In genomic region chr12:1496162-1496925, GRCh38 we compare ENCODE assay signal across 10 cellular contexts.
DNase-seq lines count a peak whose midpoint lies in the region; ATAC-seq and TF ChIP-seq lines count a peak whose summit lies in the region.
"Had no signal": no experiment of that assay in that cellular context is flagged by ENCODE, and none has a peak within 500 bp of the region (broad histone marks: within the 10 kb centered on the region; RNA-seq: fewer than 3 reads in every experiment).

No MANE protein-coding gene starts in this region.

- H3K27me3 Mint-ChIP-seq in neural progenitor cell (ENCODE audit: insufficient read depth, low read depth), result peaks cover 7% of the 10 kb centered on the region
- H3K27me3 Mint-ChIP-seq in activated CD4-positive, alpha-beta memory T cell treated with anti-CD3 and anti-CD28 coated beads for 36 hours, result peaks cover 3% of the 10 kb centered on the region

- H4K20me1 ChIP-seq in neural progenitor cell (ENCODE audit: low read depth), result no peaks in the 10 kb centered on the region

- no peak overlapping the region for H3K4me2 ChIP-seq in neural progenitor cell

- no peak overlapping the region for H3K9ac ChIP-seq in neural progenitor cell

- H3K4me3 ChIP-seq in esophagus squamous epithelium (peak overlapping the region in 3 of 4 donors; percentile 12 to 44 (median 25)), neural progenitor cell (no peak overlapping the region)

- H3K4me1 Mint-ChIP-seq in neural progenitor cell, result peaks cover 22% of the 10 kb centered on the region
- no peaks in the 10 kb centered on the region for H3K4me1 Mint-ChIP-seq in activated CD4-positive, alpha-beta memory T cell treated with anti-CD3 and anti-CD28 coated beads for 36 hours (ENCODE audit: low read depth)

- H3K79me2 ChIP-seq in neural progenitor cell (ENCODE audit: low read depth), result no peaks in the 10 kb centered on the region

- H3K36me3 Mint-ChIP-seq in neural progenitor cell, result peaks cover 17% of the 10 kb centered on the region
- H3K36me3 Mint-ChIP-seq in activated CD4-positive, alpha-beta memory T cell treated with anti-CD3 and anti-CD28 coated beads for 36 hours, result no peaks in the 10 kb centered on the region

- WGBS in esophagus squamous epithelium, 2 donors, result 33 to 38% methylated on average over 13 to 15 of the region's 23 CpGs

- H3K4me3 Mint-ChIP-seq in neural progenitor cell, result no peak overlapping the region
- no peak overlapping the region for H3K4me3 Mint-ChIP-seq in activated CD4-positive, alpha-beta memory T cell treated with anti-CD3 and anti-CD28 coated beads for 36 hours

- peak overlapping the region; percentile 58 for H3K27ac ChIP-seq in RWPE1
- H3K27ac ChIP-seq in esophagus squamous epithelium, result peak overlapping the region in 3 of 4 donors; percentile 39 to 65 (median 50)
- H3K27ac ChIP-seq in neural progenitor cell, result peak overlapping the region; percentile 14

- no peak overlapping the region for H3K27ac Mint-ChIP-seq in neural progenitor cell
- no peak overlapping the region for H3K27ac Mint-ChIP-seq in activated CD4-positive, alpha-beta memory T cell treated with anti-CD3 and anti-CD28 coated beads for 36 hours

- CTCF ChIA-PET in RWPE1 (lab: Yijun Ruan, JAX), result no interaction called here
- CTCF ChIA-PET in activated CD4-positive, alpha-beta memory T cell treated with anti-CD3 and anti-CD28 coated beads for 36 hours (lab: Charles Lee), result interaction anchor here (0.7 to 0.8 kb wide), 2 partner anchors 87 to 378 kb away, joined by 3 read pairs; no protein-coding TSS in a partner anchor

- TF ChIP-seq POLR2A in esophagus squamous epithelium (IDR thresholded peaks at IDR 0.05), result no peak

- H2AFZ ChIP-seq in neural progenitor cell (replicated peaks), result no peak overlapping the region

- H3F3A ChIP-seq in neural progenitor cell (ENCODE audit: low read depth), result no peaks in the 10 kb centered on the region

- H3K36me3 ChIP-seq in esophagus squamous epithelium (peaks cover 0 to 28% (median 3%) of the 10 kb centered on the region in 3 donors), neural progenitor cell (no peaks in the 10 kb centered on the region)

- TF ChIP-seq CTCF in RWPE1 (conservative IDR thresholded peaks at IDR 0.05; ENCODE audit: low read depth) (no peak), esophagus squamous epithelium (IDR thresholded peaks at IDR 0.05) (no peak), neural progenitor cell (IDR thresholded peaks at IDR 0.05) (no peak)

- peaks cover 4 to 32% (median 9%) of the 10 kb centered on the region in 3 donors for H3K4me1 ChIP-seq in esophagus squamous epithelium
- H3K4me1 ChIP-seq in neural progenitor cell, result no peaks in the 10 kb centered on the region

- peak; percentile 21 for DNase-seq in AG08395 (ENCODE audit: low spot score)
- DNase-seq in RWPE1 (ENCODE audit: low spot score), result no peak
- no peak for DNase-seq in esophagus squamous epithelium (lab: John Stamatoyannopoulos, UW)
- DNase-seq in neural progenitor cell (ENCODE audit: low spot score), result no peak
- DNase-seq in amniotic stem cell (lab: John Stamatoyannopoulos, UW), result no peak
- DNase-seq in stimulated activated CD8-positive, alpha-beta memory T cell treated with anti-CD3 and anti-CD28 coated beads, Interleukin-4, amount 100 ng/mL, for 48 hours, result no peak
- no peak for DNase-seq in activated CD4-positive, alpha-beta memory T cell treated with anti-CD3 and anti-CD28 coated beads for 36 hours
- DNase-seq: NCI-H2081 treated with DMSO at 0.1 percent for 48 hours, RPMI8226 had no signal

- H3K27me3 ChIP-seq in esophagus squamous epithelium (no peaks in the 10 kb centered on the region), neural progenitor cell (no peaks in the 10 kb centered on the region)

- POLR2A ChIA-PET in RWPE1 (lab: Yijun Ruan, JAX; ENCODE audit: low non-redundant PET), result interaction anchor here (0.6 kb wide), 1 partner anchor 10 kb away, joined by 3 read pairs; no protein-coding TSS in a partner anchor
- POLR2A ChIA-PET in activated CD4-positive, alpha-beta memory T cell treated with anti-CD3 and anti-CD28 coated beads for 36 hours (lab: Charles Lee), result no interaction called here

- H3K9me3 ChIP-seq in esophagus squamous epithelium (no peaks in the 10 kb centered on the region), neural progenitor cell (ENCODE audit: low read depth) (no peaks in the 10 kb centered on the region)

- intact Hi-C loops in esophagus squamous epithelium (cut with DNase I), result no loop called here
- intact Hi-C loops in activated CD4-positive, alpha-beta memory T cell treated with anti-CD3 and anti-CD28 coated beads for 36 hours (cut with micrococcal nuclease), result no loop called here

- no peak for ATAC-seq in HG02870 (IDR thresholded peaks at IDR 0.05; ENCODE audit: unreplicated experiment)

- peaks cover 4% of the 10 kb centered on the region for H3K9me3 Mint-ChIP-seq in neural progenitor cell
- H3K9me3 Mint-ChIP-seq in activated CD4-positive, alpha-beta memory T cell treated with anti-CD3 and anti-CD28 coated beads for 36 hours, result no peaks in the 10 kb centered on the region
